Comparison of ENCODE assay signal across 8 cellular contexts in the genomic region with DNA sequence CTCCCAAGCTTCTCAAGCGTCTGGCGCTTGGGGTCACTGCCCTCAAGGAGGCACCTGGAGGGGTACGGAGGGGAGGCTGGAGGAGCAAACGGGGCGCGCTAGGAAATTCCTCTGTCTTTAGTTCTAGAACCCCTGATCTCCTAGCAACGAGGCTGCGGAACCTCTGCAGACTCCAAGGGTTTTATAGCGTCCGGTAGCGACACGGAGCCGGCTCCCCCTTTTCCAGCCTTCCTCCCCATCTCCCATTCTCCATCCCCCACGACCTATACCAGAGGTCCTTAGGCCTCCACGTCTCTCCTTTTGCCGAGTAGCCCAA. TPM values are rescaled to one million over a fixed set of nuclear protein-coding genes. Genes with fewer than 3 reads are reported as not detected.
DNase-seq lines count a peak whose midpoint lies in the region; ATAC-seq, FAIRE-seq and TF ChIP-seq lines count a peak whose summit lies in the region.

No MANE protein-coding gene starts in this region.

- H3K9me3 ChIP-seq in A549: no peaks in the 10 kb centered on the region
- no peaks in the 10 kb centered on the region for H3K9me3 ChIP-seq in HUES6 (ENCODE audit: control insufficient read depth, insufficient read depth, low read depth, low read length)
- no peaks in the 10 kb centered on the region for H3K9me3 ChIP-seq in muscle layer of duodenum (ENCODE audit: control insufficient read depth in 1 of 2, low read length in 2 of 2)

- H3K27me3 ChIP-seq in HUES6 (ENCODE audit: control insufficient read depth, insufficient read depth, low read length) (no peaks in the 10 kb centered on the region), muscle layer of duodenum (ENCODE audit: low read depth, low read length) (no peaks in the 10 kb centered on the region)

- H3K9me3 Mint-ChIP-seq in MCF 10A (ENCODE audit: unreplicated experiment): no peaks in the 10 kb centered on the region

- peak overlapping the region; percentile 99 for H3K4me3 Mint-ChIP-seq in MCF 10A (ENCODE audit: unreplicated experiment)

- no peak for TF ChIP-seq EP300 in A549 (IDR thresholded peaks at IDR 0.05)

- peak overlapping the region; percentile 88 to 97 for H3K27ac ChIP-seq in A549
- H3K27ac ChIP-seq in HUES6 (ENCODE audit: low read depth, low read length): peak overlapping the region; percentile 99; the same call in 1 of the 2 replicates
- peak overlapping the region; percentile 97 for H3K27ac ChIP-seq in muscle layer of duodenum (ENCODE audit: low read length)

- POLR2A ChIA-PET in A549 (lab: Yijun Ruan, JAX) (interaction anchor here (1.2 kb wide), 1 partner anchor 36 kb away, joined by 6 read pairs; a partner anchor contains a TSS), MCF 10A (lab: Yijun Ruan, JAX) (interaction anchor here (0.7 to 2.8 kb wide), 10 partner anchors 34 to 941 kb away, joined by 3 to 23 read pairs (median 8); a partner anchor contains a TSS)

- TF ChIP-seq CTCF in A549 (IDR thresholded peaks at IDR 0.05) (no peak; the same call in 2 of the 3 replicates), MCF 10A (IDR thresholded peaks at IDR 0.05; ENCODE audit: unreplicated experiment) (no peak)

- peaks cover 14% of the 10 kb centered on the region for H3K4me1 Mint-ChIP-seq in MCF 10A (ENCODE audit: insufficient read depth, unreplicated experiment)

- peak overlapping the region; percentile 1 for H3K9ac ChIP-seq in HUES6 (ENCODE audit: low read length)

- BruUV-seq in MCF 10A (replicated peaks; lab: Mats Ljungman, UMichigan): no TSS peak

- no peaks in the 10 kb centered on the region for H3K27me3 Mint-ChIP-seq in MCF 10A (ENCODE audit: insufficient read depth, unreplicated experiment)

- FAIRE-seq in A549 (lab: Jason Lieb, UNC): no peak

- WGBS in A549 (ENCODE audit: missing lambda C conversion rate): 39% methylated on average over 16 of the region's 16 CpGs

- peaks cover 19% of the 10 kb centered on the region for H3K4me1 ChIP-seq in A549
- H3K4me1 ChIP-seq in HUES6 (ENCODE audit: control insufficient read depth, insufficient read depth, low read length): peaks cover 9% of the 10 kb centered on the region
- H3K4me1 ChIP-seq in muscle layer of duodenum (ENCODE audit: control insufficient read depth in 1 of 2, insufficient read depth in 2 of 2, low read length in 2 of 2): peaks cover 5 to 23% of the 10 kb centered on the region in 2 donors

- peaks cover 22% of the 10 kb centered on the region for H3K36me3 Mint-ChIP-seq in MCF 10A (ENCODE audit: insufficient read depth, unreplicated experiment)

- TF ChIP-seq RAD21 in A549 (conservative IDR thresholded peaks at IDR 0.05 in 1 of 2, IDR thresholded peaks at IDR 0.05 in 1 of 2): 0 out of 5 replicates have a peak, but pooled peaks of 1 of the 2 experiments have one; percentile 7

- H3K4me2 ChIP-seq in A549: peak overlapping the region; percentile 92

- intact Hi-C loops in MCF 10A (cut with micrococcal nuclease): loop anchor here (2.0 to 5.0 kb wide), 4 partner anchors 41 to 157 kb away; a partner anchor contains a TSS

- H3K36me3 ChIP-seq in HUES6 (ENCODE audit: control insufficient read depth, insufficient read depth, low read length) (peaks cover 25% of the 10 kb centered on the region), muscle layer of duodenum (ENCODE audit: control insufficient read depth in 1 of 2, insufficient read depth in 2 of 2, low read length in 2 of 2) (peaks cover 16 to 26% of the 10 kb centered on the region in 2 donors)

- H3K27ac Mint-ChIP-seq in MCF 10A (ENCODE audit: low read depth, unreplicated experiment): peak overlapping the region; percentile 99

- H3K4me3 ChIP-seq in A549 (no peak overlapping the region), HUES6 (ENCODE audit: low read depth, low read length) (peak overlapping the region; percentile 97), muscle layer of duodenum (ENCODE audit: low read depth in 1 of 2, low read length in 2 of 2) (peak overlapping the region in 1 of 2 donors; percentile 97)

- no peak for DNase-seq in A549 (ENCODE audit: low read depth in 1 of 2, low spot score in 1 of 2)
- no peak for DNase-seq in MCF 10A (ENCODE audit: unreplicated experiment)
- DNase-seq in UCSD-AML1 (lab: John Stamatoyannopoulos, UW; ENCODE audit: unreplicated experiment): no peak
- DNase-seq in ureter (ENCODE audit: low spot score): no peak
- DNase-seq in COLO668 (lab: John Stamatoyannopoulos, UW; ENCODE audit: unreplicated experiment): no peak
- DNase-seq in stimulated activated CD4-positive, alpha-beta T cell treated with anti-CD3 and anti-CD28 coated beads, Interleukin-12 subunit alpha, Interleukin-12 subunit beta, amount 100 ng/mL, for 4 hours: no peak

- TF ChIP-seq POLR2A in A549 (IDR thresholded peaks at IDR 0.05; ENCODE audit: low read length): no peak

- no peak for ATAC-seq in A549

- CTCF ChIA-PET in A549 (lab: Yijun Ruan, JAX): interaction anchor here (0.7 to 2.6 kb wide), 22 partner anchors 10 to 168 kb away, joined by 3 to 15 read pairs (median 5); a partner anchor contains a TSS
- CTCF ChIA-PET in MCF 10A (lab: Yijun Ruan, JAX): interaction anchor here (0.7 to 1.9 kb wide), 3 partner anchors 14 to 15 kb away, joined by 3 to 7 read pairs (median 6); no protein-coding TSS in a partner anchor

TF ChIP-seq in A549, 52 proteins besides CTCF, POLR2A, EP300 and RAD21:
- TF ChIP-seq, protein P1, sequence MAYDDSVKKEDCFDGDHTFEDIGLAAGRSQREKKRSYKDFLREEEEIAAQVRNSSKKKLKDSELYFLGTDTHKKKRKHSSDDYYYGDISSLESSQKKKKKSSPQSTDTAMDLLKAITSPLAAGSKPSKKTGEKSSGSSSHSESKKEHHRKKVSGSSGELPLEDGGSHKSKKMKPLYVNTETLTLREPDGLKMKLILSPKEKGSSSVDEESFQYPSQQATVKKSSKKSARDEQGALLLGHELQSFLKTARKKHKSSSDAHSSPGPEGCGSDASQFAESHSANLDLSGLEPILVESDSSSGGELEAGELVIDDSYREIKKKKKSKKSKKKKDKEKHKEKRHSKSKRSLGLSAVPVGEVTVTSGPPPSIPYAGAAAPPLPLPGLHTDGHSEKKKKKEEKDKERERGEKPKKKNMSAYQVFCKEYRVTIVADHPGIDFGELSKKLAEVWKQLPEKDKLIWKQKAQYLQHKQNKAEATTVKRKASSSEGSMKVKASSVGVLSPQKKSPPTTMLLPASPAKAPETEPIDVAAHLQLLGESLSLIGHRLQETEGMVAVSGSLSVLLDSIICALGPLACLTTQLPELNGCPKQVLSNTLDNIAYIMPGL (CRISPR knock-in tag; IDR thresholded peaks at IDR 0.05; ENCODE audit: borderline replicate concordance): no peak
- no peak for TF ChIP-seq HOXB5 (CRISPR knock-in tag; IDR thresholded peaks at IDR 0.05)
- no peak for TF ChIP-seq CHD4 (IDR thresholded peaks at IDR 0.05; ENCODE audit: borderline replicate concordance)
- no peak for TF ChIP-seq KDM1A (IDR thresholded peaks at IDR 0.05; ENCODE audit: low read depth)
- no peak for TF ChIP-seq HEYL (CRISPR knock-in tag; IDR thresholded peaks at IDR 0.05)
- no peak for TF ChIP-seq FOSB (CRISPR knock-in tag; IDR thresholded peaks at IDR 0.05)
- TF ChIP-seq CHD2 (IDR thresholded peaks at IDR 0.05; ENCODE audit: low read length, partially characterized antibody): peak; percentile 1
TF ChIP-seq in A549: peak in this region for 1.

RNA-seq across cellular contexts. Expression of a gene that starts 0.6 kb away (rescaled TPM):
- polyA plus RNA-seq in A549 (2011; rRNA removed) (64.0 and 84.3 TPM in 2 replicates), A549 (2017; fragmentation: RNase III; extraction: RNeasy Plus Mini Kit Qiagen cat#74134 plus additional on column Dnase treatment) (60.3 to 72.1 TPM (median 71.2 TPM) in 3 replicates)
- polyA plus RNA-seq in A549 (2012; cell fraction: cytosol; rRNA removed): 101 and 128 TPM in 2 replicates
- polyA plus RNA-seq in A549 (2012; cell fraction: nucleus; rRNA removed): 105 TPM in 2 replicates
- 45.2 and 48.8 TPM in 2 replicates for polyA minus RNA-seq in A549 (2011; rRNA and poly(A)+ RNA removed)
- total RNA-seq in MCF 10A (2022) (41.3 and 42.7 TPM in 2 replicates), ureter (71.4 TPM)

RNA-seq across cellular contexts. Expression of a gene that starts 35.7 kb away (rescaled TPM):
- polyA plus RNA-seq in A549 (2011; rRNA removed) (4.3 and 5.1 TPM in 2 replicates), A549 (2017; fragmentation: RNase III; extraction: RNeasy Plus Mini Kit Qiagen cat#74134 plus additional on column Dnase treatment) (9.0 to 12.6 TPM (median 11.4 TPM) in 3 replicates)
- polyA plus RNA-seq in A549 (2012; cell fraction: cytosol; rRNA removed): 5.3 and 6.6 TPM in 2 replicates
- 17.3 and 28.0 TPM in 2 replicates for polyA plus RNA-seq in A549 (2012; cell fraction: nucleus; rRNA removed)
- 3.3 and 4.5 TPM in 2 replicates for polyA minus RNA-seq in A549 (2011; rRNA and poly(A)+ RNA removed)
- total RNA-seq in MCF 10A (2022) (1.9 and 3.2 TPM in 2 replicates), ureter (7.5 TPM)

RNA-seq across cellular contexts. Expression of a gene that starts 36.7 kb away (rescaled TPM):
- polyA plus RNA-seq in A549 (2011; rRNA removed): 3.7 and 4.6 TPM in 2 replicates
- polyA plus RNA-seq in A549 (2012; cell fraction: cytosol; rRNA removed): 9.5 and 13.4 TPM in 2 replicates
- polyA plus RNA-seq in A549 (2012; cell fraction: nucleus; rRNA removed): 11.7 and 12.5 TPM in 2 replicates
- polyA plus RNA-seq in A549 (2017; fragmentation: RNase III; extraction: RNeasy Plus Mini Kit Qiagen cat#74134 plus additional on column Dnase treatment): 20.6 to 22.2 TPM (median 21.6 TPM) in 3 replicates
- polyA minus RNA-seq in A549 (2011; rRNA and poly(A)+ RNA removed): 1.4 and 1.7 TPM in 2 replicates
- 4.8 and 5.7 TPM in 2 replicates for total RNA-seq in MCF 10A (2022)
- 1.2 TPM for total RNA-seq in ureter

RNA-seq across cellular contexts. Expression of a gene that starts 43.4 kb away (rescaled TPM):
- polyA plus RNA-seq in A549 (2011; rRNA removed) (73.3 and 87.7 TPM in 2 replicates), A549 (2017; fragmentation: RNase III; extraction: RNeasy Plus Mini Kit Qiagen cat#74134 plus additional on column Dnase treatment) (86.2 to 109 TPM (median 106 TPM) in 3 replicates)
- polyA plus RNA-seq in A549 (2012; cell fraction: cytosol; rRNA removed): 50.3 and 58.7 TPM in 2 replicates
- 188 and 201 TPM in 2 replicates for polyA plus RNA-seq in A549 (2012; cell fraction: nucleus; rRNA removed)
- polyA minus RNA-seq in A549 (2011; rRNA and poly(A)+ RNA removed): 325 and 351 TPM in 2 replicates
- total RNA-seq in MCF 10A (2022) (56.5 and 71.9 TPM in 2 replicates), ureter (158 TPM)

RNA-seq across cellular contexts. Expression of a gene that starts 47.7 kb away (rescaled TPM):
- 18.9 and 26.7 TPM in 2 replicates for polyA plus RNA-seq in A549 (2011; rRNA removed)
- polyA plus RNA-seq in A549 (2012; cell fraction: cytosol; rRNA removed): 43.8 and 50.3 TPM in 2 replicates
- polyA plus RNA-seq in A549 (2012; cell fraction: nucleus; rRNA removed): 25.9 and 29.0 TPM in 2 replicates
- polyA plus RNA-seq in A549 (2017; fragmentation: RNase III; extraction: RNeasy Plus Mini Kit Qiagen cat#74134 plus additional on column Dnase treatment): 41.0 to 44.5 TPM (median 43.1 TPM) in 3 replicates
- polyA minus RNA-seq in A549 (2011; rRNA and poly(A)+ RNA removed): 4.3 and 5.9 TPM in 2 replicates
- 21.3 and 25.0 TPM in 2 replicates for total RNA-seq in MCF 10A (2022)
- 20.7 TPM for total RNA-seq in ureter
